Comparison of ENCODE assay signal across 8 cellular contexts in genomic region chr9:129139993-129140396, GRCh38. TPM values are rescaled to one million over a fixed set of nuclear protein-coding genes. Genes with fewer than 3 reads are reported as not detected.
DNase-seq lines count a peak whose midpoint lies in the region; TF ChIP-seq lines count a peak whose summit lies in the region.

No MANE protein-coding gene starts in this region.

- in situ Hi-C loops in GM23248 (cut with MboI) = loop anchor here (10.0 kb wide), 1 partner anchor 645 kb away; no protein-coding TSS in a partner anchor

- H3K9me3 Mint-ChIP-seq in activated naive CD4-positive, alpha-beta T cell treated with anti-CD3 and anti-CD28 coated beads for 36 hours = no peaks in the 10 kb centered on the region

- H3K4me1 ChIP-seq in GM23248 (ENCODE audit: insufficient read depth) (peaks cover 56% of the 10 kb centered on the region), SJSA1 (replicated peaks) (peaks cover 59% of the 10 kb centered on the region), suprapubic skin (peaks cover 74% of the 10 kb centered on the region)

- H3K9me2 ChIP-seq in GM23248 (ENCODE audit: insufficient read depth) = no peaks in the 10 kb centered on the region

- peak overlapping the region; percentile 100 for H3K27ac ChIP-seq in GM23248
- peak overlapping the region; percentile 99 for H3K27ac ChIP-seq in SJSA1
- peak overlapping the region; percentile 100 for H3K27ac ChIP-seq in suprapubic skin

- H3K4me2 ChIP-seq in GM23248 (ENCODE audit: unreplicated experiment) = peak overlapping the region; percentile 92

- H3K9me3 ChIP-seq in GM23248 (ENCODE audit: low read depth) (no peaks in the 10 kb centered on the region), SJSA1 (replicated peaks) (no peaks in the 10 kb centered on the region), suprapubic skin (no peaks in the 10 kb centered on the region)

- TF ChIP-seq POLR2A in suprapubic skin (IDR thresholded peaks at IDR 0.05) = no peak

- peaks cover 15% of the 10 kb centered on the region for H3K36me3 Mint-ChIP-seq in activated naive CD4-positive, alpha-beta T cell treated with anti-CD3 and anti-CD28 coated beads for 36 hours (ENCODE audit: low read depth)

- H4K20me1 ChIP-seq in GM23248 (ENCODE audit: insufficient read depth) = no peaks in the 10 kb centered on the region

- 0 to 1% methylated on average over 11 of the region's 11 CpGs for WGBS in GM23248 (ENCODE audit: low coverage in 1 of 2, low lambda C conversion rate in 2 of 2, missing lambda C conversion rate in 2 of 2), 2 experiments
- WGBS in suprapubic skin = 0% methylated on average over 11 of the region's 11 CpGs

- H3K27ac Mint-ChIP-seq in activated naive CD4-positive, alpha-beta T cell treated with anti-CD3 and anti-CD28 coated beads for 36 hours = peak overlapping the region; percentile 97

- H3K27me3 ChIP-seq in GM23248 (replicated peaks; ENCODE audit: insufficient read depth) (no peaks in the 10 kb centered on the region), SJSA1 (replicated peaks) (no peaks in the 10 kb centered on the region), suprapubic skin (no peaks in the 10 kb centered on the region)

- no peak for TF ChIP-seq EP300 in suprapubic skin (IDR thresholded peaks at IDR 0.05)

- no peaks in the 10 kb centered on the region for H3K27me3 Mint-ChIP-seq in activated naive CD4-positive, alpha-beta T cell treated with anti-CD3 and anti-CD28 coated beads for 36 hours (ENCODE audit: low read depth)

- intact Hi-C loops in activated naive CD4-positive, alpha-beta T cell treated with anti-CD3 and anti-CD28 coated beads for 36 hours (cut with micrococcal nuclease) = loop anchor here (1.0 to 10.0 kb wide), 7 partner anchors 29 to 471 kb away; partner anchors contain the start of gene PTPA

- peaks cover 34% of the 10 kb centered on the region for H3K4me1 Mint-ChIP-seq in activated naive CD4-positive, alpha-beta T cell treated with anti-CD3 and anti-CD28 coated beads for 36 hours (ENCODE audit: low read depth)

- H2AFZ ChIP-seq in GM23248 = no peak overlapping the region

- DNase-seq in DMS53 (lab: John Stamatoyannopoulos, UW) = peak; percentile 90
- DNase-seq in GM23248 = peak; percentile 100
- DNase-seq in LNCaP clone FGC (ENCODE audit: low read depth) = peak; percentile 83
- DNase-seq in SJSA1 (ENCODE audit: low read depth in 1 of 2, low spot score in 2 of 2) = peak; percentile 97 to 98
- peak; percentile 92 for DNase-seq in activated naive CD4-positive, alpha-beta T cell treated with anti-CD3 and anti-CD28 coated beads for 36 hours
- peak; percentile 86 for DNase-seq in germinal center (ENCODE audit: low spot score)
- peak; percentile 98 for DNase-seq in non-pigmented ciliary epithelial cell (ENCODE audit: low read depth)
- peak; percentile 96 for DNase-seq in suprapubic skin (ENCODE audit: low spot score in 2 of 2)

- peak overlapping the region; percentile 99 for H3K9ac ChIP-seq in GM23248

- H3F3A ChIP-seq in GM23248 (ENCODE audit: insufficient read depth) = peaks cover 24% of the 10 kb centered on the region

- peak overlapping the region; percentile 72 for H3K4me3 Mint-ChIP-seq in activated naive CD4-positive, alpha-beta T cell treated with anti-CD3 and anti-CD28 coated beads for 36 hours

- TF ChIP-seq CTCF in LNCaP clone FGC (IDR thresholded peaks at IDR 0.05; ENCODE audit: control insufficient read depth, extremely low read depth, insufficient read depth) (no peak), suprapubic skin (IDR thresholded peaks at IDR 0.05) (no peak)

- CTCF ChIA-PET in activated naive CD4-positive, alpha-beta T cell treated with anti-CD3 and anti-CD28 coated beads for 36 hours (lab: Charles Lee) = interaction anchor here (0.6 to 3.0 kb wide), 18 partner anchors 9 to 485 kb away, joined by 3 to 25 read pairs (median 4); partner anchors contain the start of gene IER5L

- H3K4me3 ChIP-seq in GM23248 = peak overlapping the region; percentile 70
- H3K4me3 ChIP-seq in LNCaP clone FGC (ENCODE audit: low read depth, low read length) = peak overlapping the region; percentile 87
- H3K4me3 ChIP-seq in SJSA1 = peak overlapping the region; percentile 29
- H3K4me3 ChIP-seq in suprapubic skin = peak overlapping the region; percentile 48

- peaks cover 29% of the 10 kb centered on the region for H3K79me2 ChIP-seq in GM23248 (ENCODE audit: insufficient read depth)

- H3K36me3 ChIP-seq in GM23248 (ENCODE audit: low read depth) (no peaks in the 10 kb centered on the region), SJSA1 (peaks cover 55% of the 10 kb centered on the region), suprapubic skin (peaks cover 31% of the 10 kb centered on the region)

RNA-seq across cellular contexts. Expression of gene PTPA, which starts 28.8 kb away (rescaled TPM):
- total RNA-seq in GM23248 (2014; rRNA removed; shearing (Covaris generic)) = 96.9 and 113 TPM in 2 replicates
- polyA plus RNA-seq in GM23248 (2016; fragmentation: Nextera tagmentation; extraction: Ambion mirVana) = 59.9 and 60.8 TPM in 2 replicates
- total RNA-seq in SJSA1 (2014; rRNA removed; shearing (Covaris generic)) = 80.7 and 93.3 TPM in 2 replicates
- total RNA-seq in activated naive CD4-positive, alpha-beta T cell treated with anti-CD3 and anti-CD28 coated beads for 36 hours = 10 to 100 TPM; 83.0 to 94.5 TPM
- total RNA-seq in suprapubic skin = 100 to 1,000 TPM in 1 of 4 donors, 10 to 100 TPM in 3; 59.1 to 108 (median 83.8) TPM

RNA-seq across cellular contexts. Expression of gene CRAT, which starts 29.4 kb away (rescaled TPM):
- 51.5 and 55.4 TPM in 2 replicates for total RNA-seq in GM23248 (2014; rRNA removed; shearing (Covaris generic))
- polyA plus RNA-seq in GM23248 (2016; fragmentation: Nextera tagmentation; extraction: Ambion mirVana) = 61.4 and 66.0 TPM in 2 replicates
- 8.9 and 20.3 TPM in 2 replicates for total RNA-seq in SJSA1 (2014; rRNA removed; shearing (Covaris generic))
- total RNA-seq in activated naive CD4-positive, alpha-beta T cell treated with anti-CD3 and anti-CD28 coated beads for 36 hours = 10 to 100 TPM; 15.0 to 15.8 TPM
- total RNA-seq in suprapubic skin = 100 to 1,000 TPM in 1 of 4 donors, 10 to 100 TPM in 3; 27.4 to 156 (median 42.8) TPM

RNA-seq across cellular contexts. Expression of gene IER5L, which starts 38.1 kb away (rescaled TPM):
- 69.4 and 81.7 TPM in 2 replicates for total RNA-seq in GM23248 (2014; rRNA removed; shearing (Covaris generic))
- 4.0 and 4.3 TPM in 2 replicates for polyA plus RNA-seq in GM23248 (2016; fragmentation: Nextera tagmentation; extraction: Ambion mirVana)
- total RNA-seq in SJSA1 (2014; rRNA removed; shearing (Covaris generic)) = 6.7 and 8.8 TPM in 2 replicates
- 1 to 10 TPM; 1.1 to 1.6 TPM for total RNA-seq in activated naive CD4-positive, alpha-beta T cell treated with anti-CD3 and anti-CD28 coated beads for 36 hours
- 1 to 10 TPM; 4.3 to 8.2 (median 6.2) TPM for total RNA-seq in suprapubic skin

RNA-seq across cellular contexts. Expression of gene DOLPP1, which starts 59.1 kb away (rescaled TPM):
- 11.5 and 11.6 TPM in 2 replicates for total RNA-seq in GM23248 (2014; rRNA removed; shearing (Covaris generic))
- 12.8 and 13.7 TPM in 2 replicates for polyA plus RNA-seq in GM23248 (2016; fragmentation: Nextera tagmentation; extraction: Ambion mirVana)
- 24.4 and 31.5 TPM in 2 replicates for total RNA-seq in SJSA1 (2014; rRNA removed; shearing (Covaris generic))
- total RNA-seq in activated naive CD4-positive, alpha-beta T cell treated with anti-CD3 and anti-CD28 coated beads for 36 hours = 10 to 100 TPM; 15.5 to 19.9 TPM
- total RNA-seq in suprapubic skin = 10 to 100 TPM in 1 of 4 donors, 1 to 10 TPM in 3; 7.8 to 11.1 (median 9.8) TPM

Comparison
In these comparisons a context has a peak if more than half of its experiments do, and no peak if none do; other contexts are left out.
1. Peak in every context shown above with its lines: DNase-seq, H3K4me3 ChIP-seq and H3K27ac ChIP-seq.
2. H3K4me3 ChIP-seq: peak in every context shown above with its lines; median percentile 87 in LNCaP clone FGC; 70 in GM23248; 48 in suprapubic skin; 29 in SJSA1.